23 cellular contexts compared by ENCODE assay signal in genomic region chr4:90979551-90979950, GRCh38.
"Had no signal": no experiment of that assay in that cellular context is flagged by ENCODE, and none has a peak within 500 bp of the region (broad histone marks: within the 10 kb centered on the region; RNA-seq: fewer than 3 reads in every experiment).

No MANE protein-coding gene starts in this region.

- ATAC-seq: activated CD4-positive, CD25-positive, alpha-beta regulatory T cell treated with anti-CD3 and anti-CD28 coated beads, Interleukin-2, amount 50 U/mL, for 24 hours; activated T-cell treated with anti-CD3 and anti-CD28 coated beads, Interleukin-2, amount 50 U/mL, for 72 hours; mucosa of descending colon; stimulated activated naive CD8-positive, alpha-beta T cell treated with anti-CD3 and anti-CD28 coated beads, Interleukin-15, Interleukin-2, amounts not matched to agents 100 U/mL and 50 U/mL, for 24 hours had no signal

- H3K27me3 Mint-ChIP-seq: activated CD4-positive, alpha-beta T cell treated with anti-CD3 and anti-CD28 coated beads, Interleukin-2, amount 10 ng/mL, durations not matched to agents 7 days and 5 days; naive B cell had no signal

- H3K36me3 ChIP-seq: brain microvascular endothelial cell, suprapubic skin, vagina had no signal

- DNase-seq: activated CD4-positive, alpha-beta T cell treated with anti-CD3 and anti-CD28 coated beads, Interleukin-2, amount 10 ng/mL, durations not matched to agents 7 days and 5 days; activated CD8-positive, alpha-beta memory T cell treated with anti-CD3 and anti-CD28 coated beads for 24 hours; activated effector memory CD4-positive, alpha-beta T cell treated with anti-CD3 and anti-CD28 coated beads, Interleukin-2, amount 50 U/mL, for 16 hours; activated naive CD4-positive, alpha-beta T cell treated with anti-CD3 and anti-CD28 coated beads, Interleukin-2, amount 50 U/mL, for 16 hours; activated T-cell treated with anti-CD3 and anti-CD28 coated beads, Interleukin-2, amount 50 U/mL, for 72 hours; aorta; brain microvascular endothelial cell; central memory CD4-positive, alpha-beta T cell; dorsolateral prefrontal cortex; endodermal cell; foreskin fibroblast; mesenchymal stem cell; mucosa of descending colon; naive B cell; stimulated activated CD4-positive, alpha-beta T cell treated with anti-CD3 and anti-CD28 coated beads, Interleukin-1b, Interleukin-23, amount 100 ng/mL, for 48 hours; stimulated activated naive CD8-positive, alpha-beta T cell treated with anti-CD3 and anti-CD28 coated beads, Interleukin-15, Interleukin-2, amounts not matched to agents 100 U/mL and 50 U/mL, for 24 hours; trophoblast cell had no signal

- H3K4me3 ChIP-seq: dorsolateral prefrontal cortex, hepatocyte, mucosa of descending colon, suprapubic skin, vagina had no signal

- H3K36me3 Mint-ChIP-seq: naive B cell had no signal

- H3K9me3 ChIP-seq: mucosa of descending colon, suprapubic skin, vagina had no signal

- H3K27ac Mint-ChIP-seq: activated CD4-positive, alpha-beta T cell treated with anti-CD3 and anti-CD28 coated beads, Interleukin-2, amount 10 ng/mL, durations not matched to agents 7 days and 5 days; activated T-cell treated with anti-CD3 and anti-CD28 coated beads, Interleukin-2, amount 50 U/mL, for 72 hours; endodermal cell had no signal

- H3K4me3 Mint-ChIP-seq: activated CD4-positive, alpha-beta T cell treated with anti-CD3 and anti-CD28 coated beads, Interleukin-2, amount 10 ng/mL, durations not matched to agents 7 days and 5 days; activated T-cell treated with anti-CD3 and anti-CD28 coated beads, Interleukin-2, amount 50 U/mL, for 72 hours; endodermal cell; naive B cell; neural crest cell had no signal

- H3K4me1 ChIP-seq: suprapubic skin, vagina had no signal

- H3K9me3 Mint-ChIP-seq: activated CD4-positive, alpha-beta T cell treated with anti-CD3 and anti-CD28 coated beads, Interleukin-2, amount 10 ng/mL, durations not matched to agents 7 days and 5 days; endodermal cell had no signal

- H3K27ac ChIP-seq: brain microvascular endothelial cell, dorsolateral prefrontal cortex, epithelial cell of prostate, hepatocyte, suprapubic skin, vagina had no signal

- H3K4me1 Mint-ChIP-seq: activated CD4-positive, alpha-beta T cell treated with anti-CD3 and anti-CD28 coated beads, Interleukin-2, amount 10 ng/mL, durations not matched to agents 7 days and 5 days; naive B cell; neural crest cell had no signal
